Comparison of ENCODE assay signal across 7 cellular contexts in genomic region chr7:68321076-68321639, GRCh38.
A peak's percentile ranks its signal among the peaks of the same experiment; 100 is the strongest.
DNase-seq lines count a peak whose midpoint lies in the region; TF ChIP-seq lines count a peak whose summit lies in the region.

No MANE protein-coding gene starts in this region.

- POLR2A ChIA-PET in CD8-positive, alpha-beta memory T cell (lab: Charles Lee), result no interaction called here

- TF ChIP-seq CTCF in kidney epithelial cell (IDR thresholded peaks at IDR 0.05; ENCODE audit: insufficient read depth, low read length, poor library complexity, severe bottlenecking), result no peak

- peaks cover 3 to 14% (median 4%) of the 10 kb centered on the region in 5 donors for H3K9me3 Mint-ChIP-seq in CD8-positive, alpha-beta memory T cell

- no peaks in the 10 kb centered on the region for H3K4me1 ChIP-seq in CD8-positive, alpha-beta memory T cell (ENCODE audit: insufficient read depth, low read length)

- no peaks in the 10 kb centered on the region for H3K4me1 Mint-ChIP-seq in CD8-positive, alpha-beta memory T cell

- no peak overlapping the region for H3K4me3 ChIP-seq in kidney epithelial cell (ENCODE audit: low read depth, low read length)
- no peak overlapping the region for H3K4me3 ChIP-seq in CD8-positive, alpha-beta memory T cell (ENCODE audit: low read length)

- no peaks in the 10 kb centered on the region for H3K9me3 ChIP-seq in CD8-positive, alpha-beta memory T cell (ENCODE audit: low read length)

- no peaks in the 10 kb centered on the region for H3K27me3 ChIP-seq in kidney epithelial cell (ENCODE audit: control insufficient read depth, insufficient read depth, low read length)
- H3K27me3 ChIP-seq in CD8-positive, alpha-beta memory T cell (ENCODE audit: insufficient read depth, low read length, poor library complexity, severe bottlenecking), result no peaks in the 10 kb centered on the region

- CTCF ChIA-PET in CD8-positive, alpha-beta memory T cell (lab: Charles Lee), result no interaction called here

- DNase-seq in NCI-H187 (lab: John Stamatoyannopoulos, UW) (peak; percentile 81 to 95), SK-N-DZ (ENCODE audit: low spot score) (peak; percentile 60), kidney epithelial cell (ENCODE audit: low read depth) (peak; percentile 18), ureter (ENCODE audit: low spot score) (peak; percentile 79), ecto neural progenitor cell (ENCODE audit: low spot score) (no peak), cortex of kidney (lab: John Stamatoyannopoulos, UW) (no peak)
- no peak for DNase-seq in CD8-positive, alpha-beta memory T cell

- no peak overlapping the region for H3K4me3 Mint-ChIP-seq in CD8-positive, alpha-beta memory T cell

- no peaks in the 10 kb centered on the region for H3K27me3 Mint-ChIP-seq in CD8-positive, alpha-beta memory T cell

- no peaks in the 10 kb centered on the region for H3K36me3 ChIP-seq in kidney epithelial cell (ENCODE audit: control insufficient read depth, insufficient read depth, low read length)
- no peaks in the 10 kb centered on the region for H3K36me3 ChIP-seq in CD8-positive, alpha-beta memory T cell (ENCODE audit: insufficient read depth, low read length)

- no peak overlapping the region for H3K27ac Mint-ChIP-seq in CD8-positive, alpha-beta memory T cell

- peaks cover 0 to 1% (median 0%) of the 10 kb centered on the region in 3 donors for H3K36me3 Mint-ChIP-seq in CD8-positive, alpha-beta memory T cell

- H3K27ac ChIP-seq in CD8-positive, alpha-beta memory T cell (ENCODE audit: low read depth, low read length), result no peak overlapping the region

Comparison
In these comparisons a context has a peak if more than half of its experiments do, and no peak if none do; other contexts are left out.
1. DNase-seq: peak in NCI-H187 (2 of 2), SK-N-DZ (single experiment), kidney epithelial cell (single experiment) and ureter (single experiment); none in ecto neural progenitor cell (single experiment), CD8-positive, alpha-beta memory T cell (0 of 5) and cortex of kidney (single experiment).